Comparison of ENCODE assay signal across 8 cellular contexts in the genomic region with DNA sequence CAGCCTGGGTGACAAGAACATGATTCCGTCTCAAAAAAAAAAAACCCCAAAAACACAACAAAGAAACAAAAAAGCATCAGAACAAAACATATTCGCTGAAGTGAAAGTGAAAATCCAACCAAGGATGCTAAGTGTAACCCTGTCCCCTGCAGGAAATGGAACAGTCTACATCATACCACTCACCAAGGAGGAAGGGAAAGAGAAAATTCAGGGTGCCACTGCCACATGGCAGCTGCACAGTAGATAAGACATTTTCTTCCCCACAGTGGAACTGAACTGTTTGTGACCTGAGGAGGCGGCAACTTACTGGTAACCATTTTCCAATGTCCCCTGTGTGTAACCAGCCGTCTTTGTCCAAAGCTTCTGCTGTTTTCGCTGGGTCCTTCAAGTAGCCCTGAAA. TPM values are rescaled to one million over a fixed set of nuclear protein-coding genes. Genes with fewer than 3 reads are reported as not detected.
DNase-seq lines count a peak whose midpoint lies in the region; ATAC-seq and TF ChIP-seq lines count a peak whose summit lies in the region.

No MANE protein-coding gene starts in this region.

- H3K27ac Mint-ChIP-seq in activated naive CD4-positive, alpha-beta T cell treated with anti-CD3 and anti-CD28 coated beads, Interleukin-2, amount 50 U/mL, for 72 hours: peak overlapping the region; percentile 79 to 91

- peak in 5 of 6 experiments; percentile 15 to 81 (median 73) for DNase-seq in stimulated activated naive CD4-positive, alpha-beta T cell (lab: John Stamatoyannopoulos, UW)
- DNase-seq in stimulated activated naive CD4-positive, alpha-beta T cell treated with Interleukin-2 at 50 U/mL for 16 hours (lab: John Stamatoyannopoulos, UW): no peak
- peak in 1 of 2 donors; percentile 40 for DNase-seq in activated naive CD4-positive, alpha-beta T cell treated with anti-CD3 and anti-CD28 coated beads, Interleukin-2, amount 50 U/mL, for 72 hours (ENCODE audit: low spot score in 2 of 2)
- DNase-seq in mucosa of gallbladder (ENCODE audit: low spot score) (no peak), GM20000 (ENCODE audit: low spot score) (no peak), NCI-H446 treated with DMSO at 0.1 percent for 48 hours (lab: John Stamatoyannopoulos, UW) (no peak), hippocampal formation (lab: John Stamatoyannopoulos, UW) (no peak)

- H3K36me3 Mint-ChIP-seq in activated naive CD4-positive, alpha-beta T cell treated with anti-CD3 and anti-CD28 coated beads, Interleukin-2, amount 50 U/mL, for 72 hours: peaks cover 31 to 32% of the 10 kb centered on the region in 2 donors

- H3K9me3 Mint-ChIP-seq in activated naive CD4-positive, alpha-beta T cell treated with anti-CD3 and anti-CD28 coated beads, Interleukin-2, amount 50 U/mL, for 72 hours: no peaks in the 10 kb centered on the region

- peak; percentile 58 for ATAC-seq in HG03521 (IDR thresholded peaks at IDR 0.05; ENCODE audit: unreplicated experiment)
- ATAC-seq in activated naive CD4-positive, alpha-beta T cell treated with anti-CD3 and anti-CD28 coated beads, Interleukin-2, amount 50 U/mL, for 72 hours: peak; percentile 99

- TF ChIP-seq CTCF in GM20000 (IDR thresholded peaks at IDR 0.05; ENCODE audit: extremely low read depth, missing control alignments): no peak

RNA-seq across cellular contexts. Expression of gene CENPU, which starts 28.2 kb away (rescaled TPM):
- total RNA-seq in activated naive CD4-positive, alpha-beta T cell treated with anti-CD3 and anti-CD28 coated beads, Interleukin-2, amount 50 U/mL, for 72 hours: 10 to 100 TPM; 73.8 to 75.1 TPM
- 3.8 TPM for total RNA-seq in mucosa of gallbladder

Comparison
In these comparisons a context has a peak if more than half of its experiments do, and no peak if none do; other contexts are left out.
1. DNase-seq: peak in stimulated activated naive CD4-positive, alpha-beta T cell (5 of 6); none in stimulated activated naive CD4-positive, alpha-beta T cell treated with Interleukin-2 at 50 U/mL for 16 hours (single experiment), mucosa of gallbladder (single experiment), GM20000 (single experiment), NCI-H446 treated with DMSO at 0.1 percent for 48 hours (single experiment) and hippocampal formation (0 of 2).
2. RNA of gene CENPU, which starts 28.2 kb away (total RNA-seq): 73.8 to 75.1 TPM in activated naive CD4-positive, alpha-beta T cell treated with anti-CD3 and anti-CD28 coated beads, Interleukin-2, amount 50 U/mL, for 72 hours; 3.8 TPM in mucosa of gallbladder (single experiment); every median in the first group is over 10 times any median in the second.